Comparison of ENCODE assay signal across 19 cellular contexts in genomic region chr12:20830456-20830855, GRCh38. TPM values are rescaled to one million over a fixed set of nuclear protein-coding genes. Genes with fewer than 3 reads are reported as not detected.
DNase-seq lines count a peak whose midpoint lies in the region; ATAC-seq and TF ChIP-seq lines count a peak whose summit lies in the region.
"Had no signal": no experiment of that assay in that cellular context is flagged by ENCODE, and none has a peak within 500 bp of the region (broad histone marks: within the 10 kb centered on the region; RNA-seq: fewer than 3 reads in every experiment).

No MANE protein-coding gene starts in this region.

- no peak overlapping the region for H3K27ac Mint-ChIP-seq in MCF 10A (ENCODE audit: low read depth, unreplicated experiment)
- H3K27ac Mint-ChIP-seq in activated CD8-positive, alpha-beta T cell treated with anti-CD3 and anti-CD28 coated beads, Interleukin-2, amount 10 ng/mL, durations not matched to agents 7 days and 5 days, result no peak overlapping the region
- H3K27ac Mint-ChIP-seq: CD8-positive, alpha-beta memory T cell had no signal

- POLR2A ChIA-PET in MCF 10A (lab: Yijun Ruan, JAX) (no interaction called here), PC-9 (lab: Charles Lee; ENCODE audit: unreplicated experiment) (no interaction called here)
- POLR2A ChIA-PET in activated CD8-positive, alpha-beta T cell treated with anti-CD3 and anti-CD28 coated beads, Interleukin-2, amount 10 ng/mL, durations not matched to agents 7 days and 5 days (lab: Charles Lee), result no interaction called here

- no peaks in the 10 kb centered on the region for H4K20me1 ChIP-seq in PC-9 (ENCODE audit: insufficient read depth)

- peak overlapping the region; percentile 33; the same call in 1 of the 2 replicates for H3K4me2 ChIP-seq in PC-9

- no peak for TF ChIP-seq EP300 in esophagus muscularis mucosa (IDR thresholded peaks at IDR 0.05)

- intact Hi-C loops in MCF 10A (cut with micrococcal nuclease), result no loop called here
- intact Hi-C loops in breast epithelium (cut with DNase I; ENCODE audit: low total_unique reads), result no loop called here
- intact Hi-C loops in PC-9 (cut with micrococcal nuclease; ENCODE audit: unreplicated experiment), result no loop called here
- intact Hi-C loops in colonic mucosa (cut with DNase I), result no loop called here
- intact Hi-C loops in esophagus muscularis mucosa (cut with DNase I), result no loop called here

- H3K4me3 Mint-ChIP-seq in MCF 10A (ENCODE audit: unreplicated experiment), result no peak overlapping the region
- no peak overlapping the region for H3K4me3 Mint-ChIP-seq in activated CD8-positive, alpha-beta T cell treated with anti-CD3 and anti-CD28 coated beads, Interleukin-2, amount 10 ng/mL, durations not matched to agents 7 days and 5 days
- H3K4me3 Mint-ChIP-seq: CD8-positive, alpha-beta memory T cell had no signal

- H3K4me3 ChIP-seq in breast epithelium, result no peak overlapping the region
- no peak overlapping the region for H3K4me3 ChIP-seq in PC-9
- no peak overlapping the region for H3K4me3 ChIP-seq in colonic mucosa
- no peak overlapping the region for H3K4me3 ChIP-seq in esophagus muscularis mucosa
- H3K4me3 ChIP-seq: K562 had no signal

- no peaks in the 10 kb centered on the region for H3K9me2 ChIP-seq in PC-9 (ENCODE audit: insufficient read depth)

- ATAC-seq in activated CD8-positive, alpha-beta T cell treated with anti-CD3 and anti-CD28 coated beads, Interleukin-2, amount 10 ng/mL, durations not matched to agents 7 days and 5 days, result no peak
- ATAC-seq: K562, Panc1, SK-N-SH treated with all-trans-retinoic acid at 6 μM for 48 hours had no signal

- H3K4me1 Mint-ChIP-seq in MCF 10A (ENCODE audit: insufficient read depth, unreplicated experiment), result no peaks in the 10 kb centered on the region
- no peaks in the 10 kb centered on the region for H3K4me1 Mint-ChIP-seq in activated CD8-positive, alpha-beta T cell treated with anti-CD3 and anti-CD28 coated beads, Interleukin-2, amount 10 ng/mL, durations not matched to agents 7 days and 5 days (ENCODE audit: low read depth)
- H3K4me1 Mint-ChIP-seq: CD8-positive, alpha-beta memory T cell had no signal

- H3K27me3 ChIP-seq in breast epithelium, result no peaks in the 10 kb centered on the region
- no peaks in the 10 kb centered on the region for H3K27me3 ChIP-seq in PC-9 (ENCODE audit: insufficient read depth, low read depth)
- H3K27me3 ChIP-seq in colonic mucosa, result no peaks in the 10 kb centered on the region
- no peaks in the 10 kb centered on the region for H3K27me3 ChIP-seq in esophagus muscularis mucosa

- H3K27ac ChIP-seq in breast epithelium (no peak overlapping the region), PC-9 (peak overlapping the region; percentile 73), epithelial cell of prostate (peak overlapping the region; percentile 38), colonic mucosa (no peak overlapping the region), esophagus muscularis mucosa (replicated peaks in 1 of 4) (no peak overlapping the region)

- BruUV-seq in MCF 10A (replicated peaks; lab: Mats Ljungman, UMichigan) (no TSS peak), PC-9 (replicated peaks; lab: Mats Ljungman, UMichigan) (no TSS peak)

- H3K79me2 ChIP-seq in PC-9 (ENCODE audit: low read depth), result no peaks in the 10 kb centered on the region

- peaks cover 10% of the 10 kb centered on the region; the same call in 1 of the 2 replicates for H3F3A ChIP-seq in PC-9 (ENCODE audit: insufficient read depth, low read depth)

- peaks cover 7% of the 10 kb centered on the region for H3K9me3 Mint-ChIP-seq in MCF 10A (ENCODE audit: unreplicated experiment)
- no peaks in the 10 kb centered on the region for H3K9me3 Mint-ChIP-seq in activated CD8-positive, alpha-beta T cell treated with anti-CD3 and anti-CD28 coated beads, Interleukin-2, amount 10 ng/mL, durations not matched to agents 7 days and 5 days (ENCODE audit: insufficient read depth)

- CTCF ChIA-PET in MCF 10A (lab: Yijun Ruan, JAX), result interaction anchor here (0.6 kb wide), 1 partner anchor 846 kb away, joined by 3 read pairs; no protein-coding TSS in a partner anchor
- CTCF ChIA-PET in PC-9 (lab: Charles Lee), result no interaction called here
- CTCF ChIA-PET in activated CD8-positive, alpha-beta T cell treated with anti-CD3 and anti-CD28 coated beads, Interleukin-2, amount 10 ng/mL, durations not matched to agents 7 days and 5 days (lab: Charles Lee), result no interaction called here

- no peak overlapping the region for H3K9ac ChIP-seq in colonic mucosa (ENCODE audit: low read depth in 2 of 2, low read length in 2 of 2)

- H3K9me3 ChIP-seq in breast epithelium (no peaks in the 10 kb centered on the region), PC-9 (ENCODE audit: insufficient read depth, low read depth) (no peaks in the 10 kb centered on the region), colonic mucosa (no peaks in the 10 kb centered on the region), esophagus muscularis mucosa (no peaks in the 10 kb centered on the region)

- WGBS in esophagus muscularis mucosa, result 85% methylated on average over 1 of the region's 1 CpG

- TF ChIP-seq POLR2A in breast epithelium (IDR thresholded peaks at IDR 0.05) (no peak), esophagus muscularis mucosa (IDR thresholded peaks at IDR 0.05; ENCODE audit: low read depth) (no peak)

- no peaks in the 10 kb centered on the region for H3K4me1 ChIP-seq in breast epithelium
- peaks cover 11% of the 10 kb centered on the region for H3K4me1 ChIP-seq in PC-9 (replicated peaks; ENCODE audit: insufficient read depth)
- H3K4me1 ChIP-seq in colonic mucosa, result no peaks in the 10 kb centered on the region
- H3K4me1 ChIP-seq in esophagus muscularis mucosa, result no peaks in the 10 kb centered on the region

- DNase-seq in MCF 10A (ENCODE audit: unreplicated experiment), result peak; percentile 6
- no peak for DNase-seq in breast epithelium (ENCODE audit: low spot score in 2 of 2)
- DNase-seq in PC-9, result peak in 1 of 2 experiments; percentile 38
- DNase-seq in epithelial cell of prostate (ENCODE audit: low read depth, low spot score), result no peak
- no peak for DNase-seq in colonic mucosa
- DNase-seq in activated CD4-positive, alpha-beta T cell treated with anti-CD3 and anti-CD28 coated beads, Interleukin-2, amount 50 U/mL, for 1 hour, result no peak
- no peak for DNase-seq in esophagus muscularis mucosa (ENCODE audit: extremely low spot score)
- DNase-seq in activated CD8-positive, alpha-beta T cell treated with anti-CD3 and anti-CD28 coated beads, Interleukin-2, amount 10 ng/mL, durations not matched to agents 7 days and 5 days, result no peak
- DNase-seq: CD8-positive, alpha-beta memory T cell; EL; GF-D8; NCI-H1092 treated with DMSO at 0.1 percent for 48 hours; NCI-H1436 treated with DMSO at 0.1 percent for 48 hours; NCI-H2029 treated with DMSO at 0.1 percent for 48 hours; NCI-H748 treated with DMSO at 0.1 percent for 48 hours had no signal

- H3K27me3 Mint-ChIP-seq in MCF 10A (ENCODE audit: insufficient read depth, unreplicated experiment), result no peaks in the 10 kb centered on the region
- no peaks in the 10 kb centered on the region for H3K27me3 Mint-ChIP-seq in activated CD8-positive, alpha-beta T cell treated with anti-CD3 and anti-CD28 coated beads, Interleukin-2, amount 10 ng/mL, durations not matched to agents 7 days and 5 days (ENCODE audit: low read depth)

- H2AFZ ChIP-seq in PC-9, result peak overlapping the region; percentile 73

- TF ChIP-seq CTCF in MCF 10A (IDR thresholded peaks at IDR 0.05; ENCODE audit: unreplicated experiment), result no peak
- no peak for TF ChIP-seq CTCF in breast epithelium (IDR thresholded peaks at IDR 0.05)
- TF ChIP-seq CTCF in PC-9 (conservative IDR thresholded peaks at IDR 0.05), result no peak
- TF ChIP-seq CTCF in colonic mucosa (IDR thresholded peaks at IDR 0.05), result no peak
- TF ChIP-seq CTCF in esophagus muscularis mucosa (IDR thresholded peaks at IDR 0.05), result no peak

- H3K36me3 ChIP-seq in breast epithelium (no peaks in the 10 kb centered on the region), PC-9 (ENCODE audit: low read depth) (no peaks in the 10 kb centered on the region), colonic mucosa (no peaks in the 10 kb centered on the region), esophagus muscularis mucosa (no peaks in the 10 kb centered on the region)

- H3K36me3 Mint-ChIP-seq in MCF 10A (ENCODE audit: insufficient read depth, unreplicated experiment), result no peaks in the 10 kb centered on the region
- no peaks in the 10 kb centered on the region for H3K36me3 Mint-ChIP-seq in activated CD8-positive, alpha-beta T cell treated with anti-CD3 and anti-CD28 coated beads, Interleukin-2, amount 10 ng/mL, durations not matched to agents 7 days and 5 days (ENCODE audit: low read depth)
- H3K36me3 Mint-ChIP-seq: CD8-positive, alpha-beta memory T cell had no signal

RNA-seq across cellular contexts. Expression of gene SLCO1B3, which starts 20.0 kb away (rescaled TPM):
- total RNA-seq in MCF 10A (2022) (not detected in 2 replicates), breast epithelium (not detected), PC-9 (2021) (32.7 and 37.5 TPM in 2 replicates), colonic mucosa (under 1 TPM in 1 of 2 donors, not detected in 1; 0.93 TPM), esophagus muscularis mucosa (under 1 TPM in 1 of 4 donors, not detected in 3; 0.17 TPM)
- total RNA-seq in activated CD8-positive, alpha-beta T cell treated with anti-CD3 and anti-CD28 coated beads, Interleukin-2, amount 10 ng/mL, durations not matched to agents 7 days and 5 days, result not detected
- total RNA-seq: CD8-positive, alpha-beta memory T cell; K562; LHCN-M2 had no signal

Comparison
In these comparisons a context has a peak if more than half of its experiments do, and no peak if none do; other contexts are left out.
1. H3K27ac ChIP-seq: peak in PC-9 (single experiment) and epithelial cell of prostate (single experiment); none in breast epithelium (0 of 2), colonic mucosa (single experiment) and esophagus muscularis mucosa (0 of 4).
2. RNA of gene SLCO1B3, which starts 20.0 kb away (total RNA-seq): 32.7 to 37.5 TPM in PC-9; 0.93 TPM in colonic mucosa, not detected in MCF 10A, not detected in breast epithelium, 0.17 TPM in esophagus muscularis mucosa and not detected in activated CD8-positive, alpha-beta T cell treated with anti-CD3 and anti-CD28 coated beads, Interleukin-2, amount 10 ng/mL, durations not matched to agents 7 days and 5 days; every median in the first group is over 10 times any median in the second.